ENCODE assay signal across 20 cellular contexts in the genomic region with DNA sequence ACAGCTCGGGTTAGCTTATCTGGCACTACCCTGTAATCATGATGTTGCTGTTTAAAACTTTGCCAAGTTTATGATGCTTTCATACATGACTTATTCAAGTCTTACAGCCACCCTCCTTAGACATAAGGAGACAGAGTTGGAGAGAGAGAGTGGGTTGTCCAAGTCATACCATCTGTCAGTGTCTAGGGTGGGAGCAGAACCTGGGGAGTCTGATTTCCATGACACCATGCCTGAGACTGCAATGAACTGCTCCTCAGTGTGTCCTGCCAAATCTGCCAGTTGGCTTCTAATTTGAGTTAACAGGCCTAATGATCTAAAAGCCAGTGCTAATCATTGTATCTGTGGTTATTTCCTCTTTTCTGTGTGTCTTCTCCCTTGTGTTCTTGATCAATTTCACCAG. TPM values are rescaled to one million over a fixed set of nuclear protein-coding genes. Genes with fewer than 3 reads are reported as not detected.
DNase-seq lines count a peak whose midpoint lies in the region; ATAC-seq, FAIRE-seq and TF ChIP-seq lines count a peak whose summit lies in the region.
"Had no signal": no experiment of that assay in that cellular context is flagged by ENCODE, and none has a peak within 500 bp of the region (broad histone marks: within the 10 kb centered on the region; RNA-seq: fewer than 3 reads in every experiment).

No MANE protein-coding gene starts in this region.

- no peaks in the 10 kb centered on the region for H3K27me3 Mint-ChIP-seq in central memory CD8-positive, alpha-beta T cell
- H3K27me3 Mint-ChIP-seq: CD8-positive, alpha-beta memory T cell had no signal

- peak; percentile 48 for DNase-seq in DMS 273 (lab: John Stamatoyannopoulos, UW; ENCODE audit: unreplicated experiment)
- peak; percentile 58 for DNase-seq in G401 (ENCODE audit: low spot score)
- DNase-seq in central memory CD8-positive, alpha-beta T cell (ENCODE audit: low spot score in 2 of 2) = no peak
- no peak for DNase-seq in testis
- no peak for DNase-seq in prostate gland (ENCODE audit: low spot score)
- DNase-seq in stimulated activated CD8-positive, alpha-beta memory T cell treated with anti-CD3 and anti-CD28 coated beads, Interleukin-4, amount 100 ng/mL, for 48 hours = no peak
- DNase-seq in D721Med (ENCODE audit: insufficient read length, low spot score) = no peak
- DNase-seq: Caco-2; CD8-positive, alpha-beta memory T cell; DMS79; HCEC 1CT; HFFc6 had no signal

- no peak overlapping the region for H3K4me3 ChIP-seq in testis
- H3K4me3 ChIP-seq in prostate gland = no peak overlapping the region
- H3K4me3 ChIP-seq: A549, BLaER1 had no signal

- H3K4me1 ChIP-seq in testis (peaks cover 5% of the 10 kb centered on the region), prostate gland (replicated peaks) (no peaks in the 10 kb centered on the region)
- H3K4me1 ChIP-seq: A549, BLaER1, Caco-2 had no signal

- intact Hi-C loops in testis (cut with DNase I; ENCODE audit: low total_unique reads) = no loop called here
- intact Hi-C loops in prostate gland (cut with DNase I) = no loop called here

- H3K27me3 ChIP-seq in testis = no peaks in the 10 kb centered on the region
- no peaks in the 10 kb centered on the region for H3K27me3 ChIP-seq in prostate gland (replicated peaks; ENCODE audit: insufficient read depth)
- H3K27me3 ChIP-seq: BLaER1 had no signal

- no peak for TF ChIP-seq POLR2A in testis (IDR thresholded peaks at IDR 0.05)
- no peak for TF ChIP-seq POLR2A in prostate gland (IDR thresholded peaks at IDR 0.05)

- no peaks in the 10 kb centered on the region for H3K9me3 Mint-ChIP-seq in central memory CD8-positive, alpha-beta T cell
- H3K9me3 Mint-ChIP-seq: CD8-positive, alpha-beta memory T cell; HFFc6 had no signal

- FAIRE-seq in D721Med (lab: Jason Lieb, UNC) = no peak
- FAIRE-seq: A549, G401.6, GM12892, HepG2, HTR-8/SVneo had no signal

- no peaks in the 10 kb centered on the region for H3K36me3 Mint-ChIP-seq in central memory CD8-positive, alpha-beta T cell (ENCODE audit: insufficient read depth)
- H3K36me3 Mint-ChIP-seq: CD8-positive, alpha-beta memory T cell had no signal

- TF ChIP-seq CTCF in testis (IDR thresholded peaks at IDR 0.05) = no peak
- TF ChIP-seq CTCF in prostate gland (IDR thresholded peaks at IDR 0.05) = no peak
- no peak for TF ChIP-seq CTCF in D721Med (IDR thresholded peaks at IDR 0.05; ENCODE audit: insufficient read depth, missing control alignments)

- in situ Hi-C loops in G401 (cut with HindIII; ENCODE audit: low sequenced_read_pairs) = no loop called here

- ATAC-seq in central memory CD8-positive, alpha-beta T cell (replicated peaks; ENCODE audit: extremely low read depth, poor library complexity, severe bottlenecking) = no peak
- ATAC-seq: A549, HepG2 had no signal

- H3K9me3 ChIP-seq in testis = no peaks in the 10 kb centered on the region
- no peaks in the 10 kb centered on the region for H3K9me3 ChIP-seq in prostate gland
- H3K9me3 ChIP-seq: A549, BLaER1, Caco-2 had no signal

- H3K27ac ChIP-seq in testis (peak overlapping the region; percentile 68 to 74), prostate gland (no peak overlapping the region)
- H3K27ac ChIP-seq: A549, BLaER1 had no signal

- no peaks in the 10 kb centered on the region for H3K4me1 Mint-ChIP-seq in central memory CD8-positive, alpha-beta T cell
- H3K4me1 Mint-ChIP-seq: CD8-positive, alpha-beta memory T cell had no signal

- no peaks in the 10 kb centered on the region for H3K36me3 ChIP-seq in testis (ENCODE audit: low read depth, missing control alignments)
- no peaks in the 10 kb centered on the region for H3K36me3 ChIP-seq in prostate gland
- H3K36me3 ChIP-seq: BLaER1 had no signal

- WGBS in testis, 2 donors = 50 to 75% methylated on average over 1 of the region's 1 CpG
- WGBS in prostate gland = 87% methylated on average over 1 of the region's 1 CpG

- H3K4me3 Mint-ChIP-seq in central memory CD8-positive, alpha-beta T cell = no peak overlapping the region
- H3K4me3 Mint-ChIP-seq: CD8-positive, alpha-beta memory T cell; HFFc6 had no signal

- peak overlapping the region; percentile 29 for H3K27ac Mint-ChIP-seq in central memory CD8-positive, alpha-beta T cell (ENCODE audit: low read depth)
- H3K27ac Mint-ChIP-seq: HFFc6 had no signal

RNA-seq across cellular contexts. Expression of a gene that starts 43.7 kb away (rescaled TPM):
- total RNA-seq in G401 (2014; rRNA removed; shearing (Covaris generic)) = 20.7 and 38.5 TPM in 2 replicates
- 100 to 1,000 TPM; 134 to 154 TPM for total RNA-seq in testis
- polyA plus RNA-seq in testis (ENCODE audit: insufficient read depth, low read depth, low replicate concordance) = 112 TPM
- total RNA-seq in prostate gland = 100 to 1,000 TPM in 1 of 2 donors, 10 to 100 TPM in 1; 38.2 to 104 TPM

RNA-seq across cellular contexts. Expression of a gene that starts 48.2 kb away (rescaled TPM):
- total RNA-seq in G401 (2014; rRNA removed; shearing (Covaris generic)) = not detected in 2 replicates
- total RNA-seq in testis = 10 to 100 TPM; 47.6 to 81.1 TPM
- 20.0 TPM for polyA plus RNA-seq in testis (ENCODE audit: insufficient read depth, low read depth, low replicate concordance)
- 10 to 100 TPM in 1 of 2 donors, 1 to 10 TPM in 1; 1.6 to 43.7 TPM for total RNA-seq in prostate gland
- total RNA-seq: Caco-2; CD8-positive, alpha-beta memory T cell; H4; HepG2; HFFc6 had no signal
- polyA plus RNA-seq: A549; AG04450; CD8-positive, alpha-beta memory T cell; HepG2 had no signal

Comparison
In these comparisons a context has a peak if more than half of its experiments do, and no peak if none do; other contexts are left out.
1. DNase-seq: peak in DMS 273 (single experiment) and G401 (single experiment); none in central memory CD8-positive, alpha-beta T cell (0 of 2), testis (single experiment), prostate gland (single experiment), stimulated activated CD8-positive, alpha-beta memory T cell treated with anti-CD3 and anti-CD28 coated beads, Interleukin-4, amount 100 ng/mL, for 48 hours (single experiment) and D721Med (single experiment).
2. H3K27ac ChIP-seq: peak in testis (2 of 2); none in prostate gland (0 of 2).